1 cellular context compared by ENCODE assay signal in the genomic region with DNA sequence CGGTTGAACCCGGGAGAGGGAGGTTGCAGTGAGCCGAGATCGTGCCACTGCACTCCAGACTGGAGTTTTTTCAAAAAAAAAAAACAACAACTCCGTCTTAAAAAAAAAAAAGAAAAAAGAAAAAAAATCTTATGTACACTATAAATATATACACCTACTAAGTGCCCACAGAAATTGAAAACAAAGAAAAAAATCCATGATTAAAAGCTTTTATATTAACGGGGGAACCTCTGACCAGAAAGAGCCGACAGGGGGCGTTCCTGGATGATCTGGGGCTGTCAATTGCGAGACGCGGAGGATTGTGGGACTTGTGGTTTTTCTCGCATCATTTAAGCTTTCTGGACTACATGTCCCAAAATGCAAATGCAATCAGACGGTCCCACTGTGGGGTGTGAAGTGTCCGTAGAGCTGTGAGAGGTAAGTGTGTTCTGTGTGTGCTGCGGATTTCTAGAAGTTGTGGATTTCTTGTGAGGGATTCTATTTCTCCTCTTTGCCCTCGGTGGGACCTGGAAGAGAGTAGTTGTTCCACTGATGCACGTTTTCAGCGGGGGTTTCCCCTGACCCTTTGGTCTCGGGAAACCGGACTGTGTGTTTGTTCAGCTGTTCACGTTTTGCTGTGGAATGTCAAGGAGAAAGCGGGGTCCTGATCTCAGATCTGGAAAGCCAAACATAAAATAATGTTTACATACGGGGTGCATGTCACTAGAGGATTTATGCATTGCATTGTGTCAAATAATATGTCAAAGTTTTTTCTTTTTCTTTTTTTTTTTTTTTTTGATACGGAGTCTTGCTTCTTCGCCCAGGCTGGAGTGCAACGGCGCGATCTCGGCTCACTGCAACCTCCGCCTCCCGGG.
TF ChIP-seq lines count a peak whose summit lies in the region.

A gene with protein sequence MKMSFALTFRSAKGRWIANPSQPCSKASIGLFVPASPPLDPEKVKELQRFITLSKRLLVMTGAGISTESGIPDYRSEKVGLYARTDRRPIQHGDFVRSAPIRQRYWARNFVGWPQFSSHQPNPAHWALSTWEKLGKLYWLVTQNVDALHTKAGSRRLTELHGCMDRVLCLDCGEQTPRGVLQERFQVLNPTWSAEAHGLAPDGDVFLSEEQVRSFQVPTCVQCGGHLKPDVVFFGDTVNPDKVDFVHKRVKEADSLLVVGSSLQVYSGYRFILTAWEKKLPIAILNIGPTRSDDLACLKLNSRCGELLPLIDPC (plus strand): TSS at position 360 of the 854 bp plus-strand sequence. CDS start 1,241 bp downstream, outside the sequence.

TF ChIP-seq in HEK293, 187 proteins besides CTCF, POLR2A, EP300 and RAD21 (continued from another document and continues in another):
- TF ChIP-seq, protein P1, sequence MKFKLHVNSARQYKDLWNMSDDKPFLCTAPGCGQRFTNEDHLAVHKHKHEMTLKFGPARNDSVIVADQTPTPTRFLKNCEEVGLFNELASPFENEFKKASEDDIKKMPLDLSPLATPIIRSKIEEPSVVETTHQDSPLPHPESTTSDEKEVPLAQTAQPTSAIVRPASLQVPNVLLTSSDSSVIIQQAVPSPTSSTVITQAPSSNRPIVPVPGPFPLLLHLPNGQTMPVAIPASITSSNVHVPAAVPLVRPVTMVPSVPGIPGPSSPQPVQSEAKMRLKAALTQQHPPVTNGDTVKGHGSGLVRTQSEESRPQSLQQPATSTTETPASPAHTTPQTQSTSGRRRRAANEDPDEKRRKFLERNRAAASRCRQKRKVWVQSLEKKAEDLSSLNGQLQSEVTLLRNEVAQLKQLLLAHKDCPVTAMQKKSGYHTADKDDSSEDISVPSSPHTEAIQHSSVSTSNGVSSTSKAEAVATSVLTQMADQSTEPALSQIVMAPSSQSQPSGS (tag by site-specific recombination; IDR thresholded peaks at IDR 0.05; ENCODE audit: low read depth) = no peak
- TF ChIP-seq ZNF26 (tag by site-specific recombination; IDR thresholded peaks at IDR 0.05) (no peak), ZFP41 (tag by site-specific recombination; IDR thresholded peaks at IDR 0.05; ENCODE audit: borderline replicate concordance) (no peak), REST (tag by site-specific recombination; IDR thresholded peaks at IDR 0.05) (peak; percentile 62), KLF8 (tag by site-specific recombination; IDR thresholded peaks at IDR 0.05) (0 out of 2 replicates have a peak, but pooled peaks have one; percentile 37), ZNF132 (tag by site-specific recombination; IDR thresholded peaks at IDR 0.05; ENCODE audit: borderline replicate concordance) (no peak), ZNF624 (tag by site-specific recombination; IDR thresholded peaks at IDR 0.05) (no peak), AEBP2 (tag by site-specific recombination; IDR thresholded peaks at IDR 0.05; ENCODE audit: borderline replicate concordance) (no peak), ZFHX2 (tag by site-specific recombination; conservative IDR thresholded peaks at IDR 0.05) (no peak), BCL11A (tag by site-specific recombination; IDR thresholded peaks at IDR 0.05; ENCODE audit: low read depth) (no peak), ZNF362 (tag by site-specific recombination; IDR thresholded peaks at IDR 0.05) (peak; percentile 97), ZNF677 (tag by site-specific recombination; IDR thresholded peaks at IDR 0.05) (no peak), PRDM6 (tag by site-specific recombination; IDR thresholded peaks at IDR 0.05) (no peak), ZEB2 (tag by site-specific recombination; IDR thresholded peaks at IDR 0.05) (peak; percentile 83), ZNF292 (tag by site-specific recombination; IDR thresholded peaks at IDR 0.05; ENCODE audit: borderline replicate concordance, low read depth) (no peak), ZNF341 (tag by site-specific recombination; IDR thresholded peaks at IDR 0.05; ENCODE audit: low read depth) (no peak; the same call in none of the 2 replicates), GFI1B (tag by site-specific recombination; IDR thresholded peaks at IDR 0.05) (no peak), ZNF335 (tag by site-specific recombination; conservative IDR thresholded peaks at IDR 0.05) (peak; percentile 97)
- TF ChIP-seq, protein P2, sequence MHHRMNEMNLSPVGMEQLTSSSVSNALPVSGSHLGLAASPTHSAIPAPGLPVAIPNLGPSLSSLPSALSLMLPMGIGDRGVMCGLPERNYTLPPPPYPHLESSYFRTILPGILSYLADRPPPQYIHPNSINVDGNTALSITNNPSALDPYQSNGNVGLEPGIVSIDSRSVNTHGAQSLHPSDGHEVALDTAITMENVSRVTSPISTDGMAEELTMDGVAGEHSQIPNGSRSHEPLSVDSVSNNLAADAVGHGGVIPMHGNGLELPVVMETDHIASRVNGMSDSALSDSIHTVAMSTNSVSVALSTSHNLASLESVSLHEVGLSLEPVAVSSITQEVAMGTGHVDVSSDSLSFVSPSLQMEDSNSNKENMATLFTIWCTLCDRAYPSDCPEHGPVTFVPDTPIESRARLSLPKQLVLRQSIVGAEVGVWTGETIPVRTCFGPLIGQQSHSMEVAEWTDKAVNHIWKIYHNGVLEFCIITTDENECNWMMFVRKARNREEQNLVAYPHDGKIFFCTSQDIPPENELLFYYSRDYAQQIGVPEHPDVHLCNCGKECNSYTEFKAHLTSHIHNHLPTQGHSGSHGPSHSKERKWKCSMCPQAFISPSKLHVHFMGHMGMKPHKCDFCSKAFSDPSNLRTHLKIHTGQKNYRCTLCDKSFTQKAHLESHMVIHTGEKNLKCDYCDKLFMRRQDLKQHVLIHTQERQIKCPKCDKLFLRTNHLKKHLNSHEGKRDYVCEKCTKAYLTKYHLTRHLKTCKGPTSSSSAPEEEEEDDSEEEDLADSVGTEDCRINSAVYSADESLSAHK (tag by site-specific recombination; IDR thresholded peaks at IDR 0.05) = peak; percentile 40; the same call in 1 of the 2 replicates
- TF ChIP-seq, protein P3, sequence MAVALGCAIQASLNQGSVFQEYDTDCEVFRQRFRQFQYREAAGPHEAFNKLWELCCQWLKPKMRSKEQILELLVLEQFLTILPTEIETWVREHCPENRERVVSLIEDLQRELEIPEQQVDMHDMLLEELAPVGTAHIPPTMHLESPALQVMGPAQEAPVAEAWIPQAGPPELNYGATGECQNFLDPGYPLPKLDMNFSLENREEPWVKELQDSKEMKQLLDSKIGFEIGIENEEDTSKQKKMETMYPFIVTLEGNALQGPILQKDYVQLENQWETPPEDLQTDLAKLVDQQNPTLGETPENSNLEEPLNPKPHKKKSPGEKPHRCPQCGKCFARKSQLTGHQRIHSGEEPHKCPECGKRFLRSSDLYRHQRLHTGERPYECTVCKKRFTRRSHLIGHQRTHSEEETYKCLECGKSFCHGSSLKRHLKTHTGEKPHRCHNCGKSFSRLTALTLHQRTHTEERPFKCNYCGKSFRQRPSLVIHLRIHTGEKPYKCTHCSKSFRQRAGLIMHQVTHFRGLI (tag by site-specific recombination; IDR thresholded peaks at IDR 0.05) = peak; percentile 8; the same call in 1 of the 2 replicates
- TF ChIP-seq, protein P4, sequence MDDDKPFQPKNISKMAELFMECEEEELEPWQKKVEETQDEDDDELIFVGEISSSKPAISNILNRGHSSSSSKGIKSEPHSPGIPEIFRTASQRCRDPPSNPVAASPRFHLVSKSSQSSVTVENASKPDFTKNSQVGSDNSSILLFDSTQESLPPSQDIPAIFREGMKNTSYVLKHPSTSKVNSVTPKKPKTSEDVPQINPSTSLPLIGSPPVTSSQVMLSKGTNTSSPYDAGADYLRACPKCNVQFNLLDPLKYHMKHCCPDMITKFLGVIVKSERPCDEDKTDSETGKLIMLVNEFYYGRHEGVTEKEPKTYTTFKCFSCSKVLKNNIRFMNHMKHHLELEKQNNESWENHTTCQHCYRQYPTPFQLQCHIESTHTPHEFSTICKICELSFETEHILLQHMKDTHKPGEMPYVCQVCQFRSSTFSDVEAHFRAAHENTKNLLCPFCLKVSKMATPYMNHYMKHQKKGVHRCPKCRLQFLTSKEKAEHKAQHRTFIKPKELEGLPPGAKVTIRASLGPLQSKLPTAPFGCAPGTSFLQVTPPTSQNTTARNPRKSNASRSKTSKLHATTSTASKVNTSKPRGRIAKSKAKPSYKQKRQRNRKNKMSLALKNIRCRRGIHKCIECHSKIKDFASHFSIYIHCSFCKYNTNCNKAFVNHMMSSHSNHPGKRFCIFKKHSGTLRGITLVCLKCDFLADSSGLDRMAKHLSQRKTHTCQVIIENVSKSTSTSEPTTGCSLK (tag by site-specific recombination; IDR thresholded peaks at IDR 0.05) = no peak
- TF ChIP-seq, protein P5, sequence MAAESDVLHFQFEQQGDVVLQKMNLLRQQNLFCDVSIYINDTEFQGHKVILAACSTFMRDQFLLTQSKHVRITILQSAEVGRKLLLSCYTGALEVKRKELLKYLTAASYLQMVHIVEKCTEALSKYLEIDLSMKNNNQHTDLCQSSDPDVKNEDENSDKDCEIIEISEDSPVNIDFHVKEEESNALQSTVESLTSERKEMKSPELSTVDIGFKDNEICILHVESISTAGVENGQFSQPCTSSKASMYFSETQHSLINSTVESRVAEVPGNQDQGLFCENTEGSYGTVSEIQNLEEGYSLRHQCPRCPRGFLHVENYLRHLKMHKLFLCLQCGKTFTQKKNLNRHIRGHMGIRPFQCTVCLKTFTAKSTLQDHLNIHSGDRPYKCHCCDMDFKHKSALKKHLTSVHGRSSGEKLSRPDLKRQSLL (tag by site-specific recombination; IDR thresholded peaks at IDR 0.05) = no peak
